In genomic region chr5:21646469-21646868, GRCh38 we compare ENCODE assay signal across 19 cellular contexts.
"Had no signal": no experiment of that assay in that cellular context is flagged by ENCODE, and none has a peak within 500 bp of the region (broad histone marks: within the 10 kb centered on the region; RNA-seq: fewer than 3 reads in every experiment).

No MANE protein-coding gene starts in this region.

- ATAC-seq: activated CD8-positive, alpha-beta T cell treated with anti-CD3 and anti-CD28 coated beads, Interleukin-2, amount 10 ng/mL, durations not matched to agents 7 days and 5 days; activated T-cell treated with anti-CD3 and anti-CD28 coated beads, Interleukin-2, amount 50 U/mL, for 72 hours; gastrocnemius medialis; heart right ventricle; left colon; lower lobe of right lung; stimulated activated effector memory CD8-positive, alpha-beta T cell treated with anti-CD3 and anti-CD28 coated beads, Interleukin-12 subunit alpha, Interleukin-12 subunit beta, amount 100 ng/mL, for 72 hours had no signal

- H3K4me1 ChIP-seq: esophagus muscularis mucosa, gastrocnemius medialis, heart right ventricle, lower lobe of right lung had no signal

- DNase-seq: activated CD4-positive, alpha-beta T cell treated with anti-CD3 and anti-CD28 coated beads, Interleukin-2, amount 10 ng/mL, durations not matched to agents 24 days and 14 days; activated CD4-positive, CD25-positive, alpha-beta regulatory T cell; activated CD8-positive, alpha-beta memory T cell treated with anti-CD3 and anti-CD28 coated beads, Interleukin-2, amount 50 U/mL, for 4 hours; activated CD8-positive, alpha-beta T cell treated with anti-CD3 and anti-CD28 coated beads, Interleukin-2, amount 10 ng/mL, durations not matched to agents 7 days and 5 days; activated gamma-delta T cell; activated T-cell treated with anti-CD3 and anti-CD28 coated beads, Interleukin-2, amount 50 U/mL, for 72 hours; amygdala; dorsolateral prefrontal cortex; gastrocnemius medialis; heart right ventricle; left colon; lower lobe of right lung; midbrain; stimulated activated CD4-positive, alpha-beta T cell treated with anti-CD3 and anti-CD28 coated beads, Interleukin-12 subunit alpha, Interleukin-12 subunit beta, amount 100 ng/mL, for 4 hours; T-helper 2 cell had no signal

- H3K36me3 Mint-ChIP-seq: activated naive CD8-positive, alpha-beta T cell; stimulated activated effector memory CD8-positive, alpha-beta T cell treated with anti-CD3 and anti-CD28 coated beads, Interleukin-12 subunit alpha, Interleukin-12 subunit beta, amount 100 ng/mL, for 72 hours had no signal

- H3K9me3 ChIP-seq: esophagus muscularis mucosa, gastrocnemius medialis, heart right ventricle, lower lobe of right lung had no signal

- H3K36me3 ChIP-seq: cardiac muscle cell, esophagus muscularis mucosa, gastrocnemius medialis, heart right ventricle, lower lobe of right lung had no signal

- H3K4me3 ChIP-seq: cardiac muscle cell, dorsolateral prefrontal cortex, esophagus muscularis mucosa, gastrocnemius medialis, heart right ventricle, lower lobe of right lung had no signal

- H3K27me3 ChIP-seq: cardiac muscle cell, dorsolateral prefrontal cortex, esophagus muscularis mucosa, gastrocnemius medialis, heart right ventricle had no signal

- H3K9me3 Mint-ChIP-seq: activated CD4-positive, alpha-beta T cell treated with anti-CD3 and anti-CD28 coated beads, Interleukin-2, amount 10 ng/mL, durations not matched to agents 24 days and 14 days had no signal

- H3K27ac Mint-ChIP-seq: activated CD4-positive, alpha-beta T cell treated with anti-CD3 and anti-CD28 coated beads, Interleukin-2, amount 10 ng/mL, durations not matched to agents 24 days and 14 days; activated CD8-positive, alpha-beta T cell treated with anti-CD3 and anti-CD28 coated beads, Interleukin-2, amount 10 ng/mL, durations not matched to agents 7 days and 5 days; activated naive CD8-positive, alpha-beta T cell; activated T-cell treated with anti-CD3 and anti-CD28 coated beads, Interleukin-2, amount 50 U/mL, for 72 hours; stimulated activated effector memory CD8-positive, alpha-beta T cell treated with anti-CD3 and anti-CD28 coated beads, Interleukin-12 subunit alpha, Interleukin-12 subunit beta, amount 100 ng/mL, for 72 hours had no signal

- H3K27me3 Mint-ChIP-seq: activated CD4-positive, alpha-beta T cell treated with anti-CD3 and anti-CD28 coated beads, Interleukin-2, amount 10 ng/mL, durations not matched to agents 24 days and 14 days; activated naive CD8-positive, alpha-beta T cell had no signal

- H3K4me3 Mint-ChIP-seq: activated CD4-positive, alpha-beta T cell treated with anti-CD3 and anti-CD28 coated beads, Interleukin-2, amount 10 ng/mL, durations not matched to agents 24 days and 14 days; activated CD8-positive, alpha-beta T cell treated with anti-CD3 and anti-CD28 coated beads, Interleukin-2, amount 10 ng/mL, durations not matched to agents 7 days and 5 days; activated naive CD8-positive, alpha-beta T cell; activated T-cell treated with anti-CD3 and anti-CD28 coated beads, Interleukin-2, amount 50 U/mL, for 72 hours; stimulated activated effector memory CD8-positive, alpha-beta T cell treated with anti-CD3 and anti-CD28 coated beads, Interleukin-12 subunit alpha, Interleukin-12 subunit beta, amount 100 ng/mL, for 72 hours had no signal

- H3K27ac ChIP-seq: cardiac muscle cell, dorsolateral prefrontal cortex, esophagus muscularis mucosa, gastrocnemius medialis, heart right ventricle, lower lobe of right lung had no signal

- H3K4me1 Mint-ChIP-seq: activated CD4-positive, alpha-beta T cell treated with anti-CD3 and anti-CD28 coated beads, Interleukin-2, amount 10 ng/mL, durations not matched to agents 24 days and 14 days; stimulated activated effector memory CD8-positive, alpha-beta T cell treated with anti-CD3 and anti-CD28 coated beads, Interleukin-12 subunit alpha, Interleukin-12 subunit beta, amount 100 ng/mL, for 72 hours had no signal
